In genomic region chr11:92540113-92540512, GRCh38 we compare ENCODE assay signal across 18 cellular contexts.
"Had no signal": no experiment of that assay in that cellular context is flagged by ENCODE, and none has a peak within 500 bp of the region (broad histone marks: within the 10 kb centered on the region; RNA-seq: fewer than 3 reads in every experiment).

No MANE protein-coding gene starts in this region.

- DNase-seq: activated CD4-positive, alpha-beta T cell treated with anti-CD3 and anti-CD28 coated beads for 1 hour; activated CD4-positive, alpha-beta T cell treated with anti-CD3 and anti-CD28 coated beads, Interleukin-2, amount 50 U/mL, for 4 hours; activated gamma-delta T cell treated with Interleukin-2 at 50 U/mL for 16 hours; adrenal gland; cortex of kidney; erythroblast; foreskin melanocyte; glutamatergic neuron; hippocampal formation; left cardiac atrium; midbrain; occipital lobe; sigmoid colon; stimulated activated naive B cell treated with anti-CD40 and anti-IgM and Interleukin-4, amounts not matched to agents 10 μg/mL and 1 μg/mL and 100 μg/mL, for 72 hours; upper lobe of left lung had no signal

- H3K4me3 ChIP-seq: adrenal gland, breast epithelium, sigmoid colon, thoracic aorta, upper lobe of left lung had no signal

- H3K27ac ChIP-seq: adrenal gland, breast epithelium, sigmoid colon, thoracic aorta, upper lobe of left lung had no signal

- H3K27me3 ChIP-seq: adrenal gland, breast epithelium, sigmoid colon, upper lobe of left lung had no signal

- ATAC-seq: activated naive CD4-positive, alpha-beta T cell treated with anti-CD3 and anti-CD28 coated beads, Interleukin-2, amount 50 U/mL, for 72 hours; left cardiac atrium; stimulated activated naive B cell treated with anti-CD40 and anti-IgM and Interleukin-4, amounts not matched to agents 10 μg/mL and 1 μg/mL and 100 μg/mL, for 72 hours had no signal

- H3K9me3 ChIP-seq: adrenal gland, breast epithelium, sigmoid colon, thoracic aorta, upper lobe of left lung had no signal

- H3K36me3 ChIP-seq: adrenal gland, breast epithelium, sigmoid colon, thoracic aorta, upper lobe of left lung had no signal
